In genomic region chr15:42921049-42921731, GRCh38 we compare ENCODE assay signal across 8 cellular contexts. TPM values are rescaled to one million over a fixed set of nuclear protein-coding genes. Genes with fewer than 3 reads are reported as not detected.
A peak's percentile ranks its signal among the peaks of the same experiment; 100 is the strongest.
DNase-seq lines count a peak whose midpoint lies in the region; ATAC-seq and TF ChIP-seq lines count a peak whose summit lies in the region.

No MANE protein-coding gene starts in this region.

- no peaks in the 10 kb centered on the region for H3K9me3 Mint-ChIP-seq in activated T-helper 2 cell treated with anti-CD3 and anti-CD28 coated beads, Interferon-gamma antibody, Interleukin-2, Interleukin-4, amounts not matched to agents 10 μg/mL and 5 μg/mL and 100 μg/mL, durations not matched to agents 14 hours and 24 hours and 36 hours

- TF ChIP-seq POLR2A in GM18505 (IDR thresholded peaks at IDR 0.05; ENCODE audit: borderline replicate concordance, extremely low read depth, insufficient read depth, insufficient read length) (no peak), NB4 (IDR thresholded peaks at IDR 0.05; ENCODE audit: extremely low read depth, insufficient read length) (no peak), ovary (IDR thresholded peaks at IDR 0.05) (peak; percentile 27), uterus (IDR thresholded peaks at IDR 0.05) (no peak)

- H3K4me1 Mint-ChIP-seq in activated T-helper 2 cell treated with anti-CD3 and anti-CD28 coated beads, Interferon-gamma antibody, Interleukin-2, Interleukin-4, amounts not matched to agents 10 μg/mL and 5 μg/mL and 100 μg/mL, durations not matched to agents 14 hours and 24 hours and 36 hours (ENCODE audit: low read depth): peaks cover 26% of the 10 kb centered on the region

- peak; percentile 3 for ATAC-seq in GM18505 (IDR thresholded peaks at IDR 0.05; ENCODE audit: unreplicated experiment)
- ATAC-seq in foreskin keratinocyte: peak; percentile 15
- ATAC-seq in HG03439 (IDR thresholded peaks at IDR 0.05; ENCODE audit: unreplicated experiment): no peak

- H3K27me3 ChIP-seq in foreskin keratinocyte (no peaks in the 10 kb centered on the region), ovary (no peaks in the 10 kb centered on the region), uterus (no peaks in the 10 kb centered on the region)

- peaks cover 7% of the 10 kb centered on the region for H3K36me3 Mint-ChIP-seq in activated T-helper 2 cell treated with anti-CD3 and anti-CD28 coated beads, Interferon-gamma antibody, Interleukin-2, Interleukin-4, amounts not matched to agents 10 μg/mL and 5 μg/mL and 100 μg/mL, durations not matched to agents 14 hours and 24 hours and 36 hours (ENCODE audit: low read depth)

- TF ChIP-seq CTCF in NB4 (IDR thresholded peaks at IDR 0.05; ENCODE audit: low read depth, low read length) (no peak), foreskin keratinocyte (conservative IDR thresholded peaks at IDR 0.05) (no peak), ovary (IDR thresholded peaks at IDR 0.05) (peak in 1 of 3 donors; percentile 37), uterus (IDR thresholded peaks at IDR 0.05) (peak in 2 of 4 experiments; percentile 8 to 36)

- 0 to 1% (median 1%) methylated on average over 36 of the region's 36 CpGs for WGBS in ovary, 3 donors

- H3K4me3 Mint-ChIP-seq in activated T-helper 2 cell treated with anti-CD3 and anti-CD28 coated beads, Interferon-gamma antibody, Interleukin-2, Interleukin-4, amounts not matched to agents 10 μg/mL and 5 μg/mL and 100 μg/mL, durations not matched to agents 14 hours and 24 hours and 36 hours (ENCODE audit: low read depth): peak overlapping the region; percentile 93

- DNase-seq in NB4 (ENCODE audit: low read depth) (no peak), foreskin keratinocyte (peak in 1 of 2 donors; percentile 16), ovary (peak in 4 of 5 donors; percentile 50 to 65 (median 64)), uterus (peak in 1 of 2 donors; percentile 42), amniotic stem cell (lab: John Stamatoyannopoulos, UW) (no peak)
- peak; percentile 42 for DNase-seq in activated T-helper 2 cell treated with anti-CD3 and anti-CD28 coated beads, Interferon-gamma antibody, Interleukin-2, Interleukin-4, amounts not matched to agents 10 μg/mL and 5 μg/mL and 100 μg/mL, durations not matched to agents 14 hours and 24 hours and 36 hours (ENCODE audit: low spot score)

- peak overlapping the region; percentile 87 for H3K27ac Mint-ChIP-seq in activated T-helper 2 cell treated with anti-CD3 and anti-CD28 coated beads, Interferon-gamma antibody, Interleukin-2, Interleukin-4, amounts not matched to agents 10 μg/mL and 5 μg/mL and 100 μg/mL, durations not matched to agents 14 hours and 24 hours and 36 hours

- H3K4me3 ChIP-seq in NB4 (ENCODE audit: low read depth, low read length) (peak overlapping the region; percentile 45), ovary (peak overlapping the region; percentile 95), uterus (peak overlapping the region; percentile 87 to 97)

- H3K9me3 ChIP-seq in ovary (no peaks in the 10 kb centered on the region), uterus (no peaks in the 10 kb centered on the region)

- peaks cover 25% of the 10 kb centered on the region for H3K4me1 ChIP-seq in foreskin keratinocyte
- no peaks in the 10 kb centered on the region for H3K4me1 ChIP-seq in ovary (ENCODE audit: insufficient read depth)
- H3K4me1 ChIP-seq in uterus: no peaks in the 10 kb centered on the region

- H3K36me3 ChIP-seq in ovary (no peaks in the 10 kb centered on the region), uterus (no peaks in the 10 kb centered on the region)

- H3K27ac ChIP-seq in foreskin keratinocyte (no peak overlapping the region), ovary (peak overlapping the region; percentile 46 to 60), uterus (peak overlapping the region; percentile 78 to 87)

- TF ChIP-seq EP300 in ovary (IDR thresholded peaks at IDR 0.05): no peak

- intact Hi-C loops in activated T-helper 2 cell treated with anti-CD3 and anti-CD28 coated beads, Interferon-gamma antibody, Interleukin-2, Interleukin-4, amounts not matched to agents 10 μg/mL and 5 μg/mL and 100 μg/mL, durations not matched to agents 14 hours and 24 hours and 36 hours (cut with micrococcal nuclease): loop anchor here (1.0 to 10.0 kb wide), 2 partner anchors 116 to 184 kb away; partner anchors contain the start of gene CDAN1
- intact Hi-C loops in ovary (cut with DNase I): loop anchor here in 2 of 4 donors (10.0 kb wide), 2 partner anchors 186 to 216 kb away; partner anchors contain the start of gene CDAN1 (in 2 of the 2)
- intact Hi-C loops in uterus (cut with DNase I; ENCODE audit: low total_unique reads): loop anchor here (10.0 kb wide), 1 partner anchor 186 kb away; the partner anchor contains the start of gene CDAN1

- no peaks in the 10 kb centered on the region for H3K27me3 Mint-ChIP-seq in activated T-helper 2 cell treated with anti-CD3 and anti-CD28 coated beads, Interferon-gamma antibody, Interleukin-2, Interleukin-4, amounts not matched to agents 10 μg/mL and 5 μg/mL and 100 μg/mL, durations not matched to agents 14 hours and 24 hours and 36 hours (ENCODE audit: low read depth)

RNA-seq across cellular contexts. Expression of gene TTBK2, which starts 0.6 kb away (rescaled TPM):
- total RNA-seq in activated T-helper 2 cell treated with anti-CD3 and anti-CD28 coated beads, Interferon-gamma antibody, Interleukin-2, Interleukin-4, amounts not matched to agents 10 μg/mL and 5 μg/mL and 100 μg/mL, durations not matched to agents 14 hours and 24 hours and 36 hours: 13.0 and 13.1 TPM in 2 replicates
- total RNA-seq in foreskin keratinocyte: 14.5 and 15.0 TPM in 2 replicates
- 1.6 and 1.9 TPM in 2 replicates for polyA plus RNA-seq in foreskin keratinocyte
- total RNA-seq in ovary: 10 to 100 TPM; 18.1 to 28.7 (median 23.2) TPM
- polyA plus RNA-seq in ovary: 1 to 10 TPM; 5.2 to 6.7 TPM
- total RNA-seq in uterus: 10 to 100 TPM in 3 of 4 donors, 1 to 10 TPM in 1; 5.9 to 32.3 (median 20.6) TPM

Comparison
In these comparisons a context has a peak if more than half of its experiments do, and no peak if none do; other contexts are left out.
1. DNase-seq: peak in activated T-helper 2 cell treated with anti-CD3 and anti-CD28 coated beads, Interferon-gamma antibody, Interleukin-2, Interleukin-4, amounts not matched to agents 10 μg/mL and 5 μg/mL and 100 μg/mL, durations not matched to agents 14 hours and 24 hours and 36 hours (single experiment) and ovary (4 of 5); none in NB4 (single experiment) and amniotic stem cell (single experiment).
2. H3K4me3 ChIP-seq: peak in every context shown above with its lines; median percentile 95 in ovary; 92 in uterus; 45 in NB4.